In the genomic region with DNA sequence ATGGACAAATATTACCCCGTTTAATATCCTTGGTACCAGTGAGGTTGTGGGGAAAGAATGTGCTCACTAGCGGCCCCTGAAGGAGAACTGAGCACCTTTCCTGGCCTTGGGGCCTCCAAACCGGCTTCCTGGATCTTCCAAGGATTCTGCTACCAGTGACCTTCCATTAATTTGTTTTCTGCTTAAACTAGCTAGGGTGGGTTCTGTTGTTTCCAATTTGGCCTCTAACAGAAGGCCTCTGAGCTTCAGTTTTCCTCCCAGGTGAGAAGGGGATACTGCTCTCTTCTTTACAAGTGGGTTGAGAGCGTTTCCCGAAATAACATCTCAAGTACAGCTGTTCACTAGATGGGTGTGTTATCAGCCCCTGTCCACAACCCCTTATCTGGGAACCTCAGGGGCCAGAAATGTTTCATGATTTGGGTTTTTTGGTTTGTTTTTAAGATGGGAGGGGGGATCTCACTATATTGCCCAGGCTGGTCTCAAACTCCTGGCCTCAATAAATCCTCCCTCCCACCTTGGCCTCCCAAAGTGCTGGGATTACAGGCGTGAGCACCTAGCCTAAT, we compare ENCODE assay signal across 1 cellular context.
TF ChIP-seq lines count a peak whose summit lies in the region.

No MANE protein-coding gene starts in this region.

TF ChIP-seq in H1, 55 proteins besides CTCF, POLR2A, EP300 and RAD21:
- TF ChIP-seq CTBP2 (IDR thresholded peaks at IDR 0.05; ENCODE audit: borderline replicate concordance, insufficient read depth, insufficient read length, low read length) (no peak), TEAD4 (IDR thresholded peaks at IDR 0.05; ENCODE audit: low read depth, low read length) (0 out of 2 replicates have a peak, but pooled peaks have one; percentile 19)
